29 cellular contexts compared by ENCODE assay signal in the genomic region with DNA sequence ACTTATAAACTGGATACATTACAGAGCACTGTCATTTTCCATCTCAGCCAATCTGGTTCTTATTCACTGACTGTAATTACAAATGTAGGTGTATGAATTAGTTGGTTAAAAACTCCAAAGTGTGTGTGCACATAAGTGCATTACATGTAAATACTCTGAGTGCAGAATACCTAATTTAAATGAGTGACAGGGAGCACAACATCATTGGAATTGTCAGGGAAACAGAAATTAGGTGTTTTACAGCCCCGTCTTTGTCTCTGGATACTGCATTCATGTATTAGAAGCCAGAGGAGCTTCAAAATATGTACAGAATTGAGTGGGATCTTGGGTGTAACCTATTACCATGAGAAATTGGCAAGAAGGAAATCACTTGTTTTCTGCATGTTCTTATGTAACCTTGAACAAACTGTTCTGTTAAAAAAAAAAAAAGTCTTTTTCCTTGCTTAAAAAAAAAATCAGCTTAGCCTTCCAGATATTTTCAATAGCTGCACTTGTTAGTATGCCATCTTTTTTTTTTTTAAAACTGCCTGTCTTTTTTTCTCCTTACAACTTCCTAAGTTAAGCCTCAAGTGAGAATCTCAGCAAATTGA. TPM values are rescaled to one million over a fixed set of nuclear protein-coding genes. Genes with fewer than 3 reads are reported as not detected.
DNase-seq lines count a peak whose midpoint lies in the region; ATAC-seq and TF ChIP-seq lines count a peak whose summit lies in the region.
"Had no signal": no experiment of that assay in that cellular context is flagged by ENCODE, and none has a peak within 500 bp of the region (broad histone marks: within the 10 kb centered on the region; RNA-seq: fewer than 3 reads in every experiment).

No MANE protein-coding gene starts in this region.

- H3K27ac ChIP-seq in caudate nucleus (ENCODE audit: low read depth, low read length) (peak overlapping the region; percentile 84), heart left ventricle (peak overlapping the region; percentile 16 to 87 (median 79)), muscle layer of colon (ENCODE audit: low read depth, low read length) (peak overlapping the region; percentile 16), testis (peak overlapping the region; percentile 40 to 79)
- H3K27ac ChIP-seq: A549 had no signal

- no peak for DNase-seq in caudate nucleus (lab: John Stamatoyannopoulos, UW)
- DNase-seq in heart left ventricle: no peak
- DNase-seq in testis: no peak
- no peak for DNase-seq in activated T-cell treated with anti-CD3 and anti-CD28 coated beads for 4 hours
- DNase-seq: activated CD4-positive, alpha-beta T cell treated with anti-CD3 and anti-CD28 coated beads, Interleukin-2, amount 50 U/mL, for 1 hour; activated CD4-positive, CD25-positive, alpha-beta regulatory T cell; activated effector memory CD4-positive, alpha-beta T cell treated with anti-CD3 and anti-CD28 coated beads, Interleukin-2, amount 50 U/mL, for 16 hours; activated naive CD8-positive, alpha-beta T cell treated with anti-CD3 and anti-CD28 coated beads, Interleukin-2, amount 10 ng/mL, durations not matched to agents 7 days and 5 days; activated T-cell treated with anti-CD3 and anti-CD28 coated beads, Interleukin-2, amount 50 U/mL, for 24 hours; AML-193; CD4-positive, alpha-beta T cell; cerebellar nuclear complex; DND-41; GF-D8; GOT3; KBM-7; naive B cell; NCI-H1105; NCI-H187 treated with DMSO at 0.1 percent for 48 hours; NCI-H2171; NCI-H510A treated with DMSO at 0.1 percent for 48 hours; stimulated activated CD4-positive, alpha-beta T cell treated with anti-CD3 and anti-CD28 coated beads, Interleukin-4, amount 100 ng/mL, for 24 hours had no signal

- no peaks in the 10 kb centered on the region for H3K27me3 ChIP-seq in heart left ventricle
- no peaks in the 10 kb centered on the region for H3K27me3 ChIP-seq in muscle layer of colon (ENCODE audit: control insufficient read depth in 1 of 2, insufficient read depth in 2 of 2, low read length in 2 of 2)
- H3K27me3 ChIP-seq in testis: no peaks in the 10 kb centered on the region

- no peak overlapping the region for H3K9ac ChIP-seq in muscle layer of colon (ENCODE audit: low read length)

- intact Hi-C loops in heart left ventricle (cut with DNase I) (loop anchor here in 6 of 10 donors (5.0 to 10.0 kb wide), 4 partner anchors 33 to 226 kb away; no protein-coding TSS in a partner anchor), testis (cut with DNase I; ENCODE audit: low total_unique reads) (no loop called here)

- H3K36me3 ChIP-seq in heart left ventricle (no peaks in the 10 kb centered on the region), muscle layer of colon (ENCODE audit: insufficient read depth, low read length) (no peaks in the 10 kb centered on the region), testis (ENCODE audit: low read depth, missing control alignments) (no peaks in the 10 kb centered on the region)

- no peaks in the 10 kb centered on the region for H3K9me3 ChIP-seq in heart left ventricle
- H3K9me3 ChIP-seq in muscle layer of colon (ENCODE audit: low read length): no peaks in the 10 kb centered on the region
- no peaks in the 10 kb centered on the region for H3K9me3 ChIP-seq in testis
- H3K9me3 ChIP-seq: A549 had no signal

- peaks cover 0 to 90% (median 64%) of the 10 kb centered on the region in 12 donors for H3K4me1 ChIP-seq in heart left ventricle
- peaks cover 48% of the 10 kb centered on the region for H3K4me1 ChIP-seq in muscle layer of colon (ENCODE audit: insufficient read depth, low read length)
- H3K4me1 ChIP-seq in testis: peaks cover 30% of the 10 kb centered on the region
- H3K4me1 ChIP-seq: A549 had no signal

- TF ChIP-seq POLR2A in heart left ventricle (IDR thresholded peaks at IDR 0.05) (no peak), testis (IDR thresholded peaks at IDR 0.05) (no peak), GM18505 (IDR thresholded peaks at IDR 0.05; ENCODE audit: borderline replicate concordance, extremely low read depth, insufficient read depth, insufficient read length) (no peak)

- WGBS in heart left ventricle, 4 donors: 0 to 40% (median 24%) methylated on average over 1 of the region's 1 CpG
- WGBS in testis, 2 donors: 26 to 32% methylated on average over 1 of the region's 1 CpG

- no peak for TF ChIP-seq CTCF in heart left ventricle (IDR thresholded peaks at IDR 0.05)
- no peak for TF ChIP-seq CTCF in testis (IDR thresholded peaks at IDR 0.05)

- peak in 2 of 4 donors; percentile 25 to 54 for ATAC-seq in heart left ventricle
- no peak for ATAC-seq in GM18505 (IDR thresholded peaks at IDR 0.05; ENCODE audit: unreplicated experiment)
- ATAC-seq in HG03045 (IDR thresholded peaks at IDR 0.05; ENCODE audit: unreplicated experiment): no peak
- ATAC-seq in GM21576 (IDR thresholded peaks at IDR 0.05; ENCODE audit: unreplicated experiment): no peak
- ATAC-seq: A549, left lobe of liver, SK-N-SH treated with all-trans-retinoic acid at 6 μM for 48 hours had no signal

- no peak overlapping the region for H3K4me3 ChIP-seq in heart left ventricle
- H3K4me3 ChIP-seq in muscle layer of colon (ENCODE audit: low read depth in 1 of 2, low read length in 2 of 2): no peak overlapping the region
- no peak overlapping the region for H3K4me3 ChIP-seq in testis
- H3K4me3 ChIP-seq: A549 had no signal

RNA-seq across cellular contexts. Expression of a gene that starts 31.1 kb away (rescaled TPM):
- total RNA-seq in heart left ventricle (100 to 1,000 TPM in 1 of 9 donors, 10 to 100 TPM in 8; 61.2 to 103 (median 73.3) TPM), testis (10 to 100 TPM; 27.8 to 41.6 TPM)
- polyA plus RNA-seq in heart left ventricle (10 to 100 TPM; 14.2 to 33.3 TPM), testis (ENCODE audit: insufficient read depth, low read depth, low replicate concordance) (17.5 TPM)

Comparison
In these comparisons a context has a peak if more than half of its experiments do, and no peak if none do; other contexts are left out.
1. H3K27ac ChIP-seq: peak in every context shown above with its lines; median percentile 84 in caudate nucleus; 79 in heart left ventricle; 60 in testis; 16 in muscle layer of colon.